In genomic region chr6:44133003-44133931, GRCh38 we compare ENCODE assay signal across 1 cellular context.
TF ChIP-seq lines count a peak whose summit lies in the region.

No MANE protein-coding gene starts in this region.

TF ChIP-seq in K562, 482 proteins besides CTCF, POLR2A, EP300 and RAD21 (continued from another document and continues in another):
- TF ChIP-seq, protein P1, sequence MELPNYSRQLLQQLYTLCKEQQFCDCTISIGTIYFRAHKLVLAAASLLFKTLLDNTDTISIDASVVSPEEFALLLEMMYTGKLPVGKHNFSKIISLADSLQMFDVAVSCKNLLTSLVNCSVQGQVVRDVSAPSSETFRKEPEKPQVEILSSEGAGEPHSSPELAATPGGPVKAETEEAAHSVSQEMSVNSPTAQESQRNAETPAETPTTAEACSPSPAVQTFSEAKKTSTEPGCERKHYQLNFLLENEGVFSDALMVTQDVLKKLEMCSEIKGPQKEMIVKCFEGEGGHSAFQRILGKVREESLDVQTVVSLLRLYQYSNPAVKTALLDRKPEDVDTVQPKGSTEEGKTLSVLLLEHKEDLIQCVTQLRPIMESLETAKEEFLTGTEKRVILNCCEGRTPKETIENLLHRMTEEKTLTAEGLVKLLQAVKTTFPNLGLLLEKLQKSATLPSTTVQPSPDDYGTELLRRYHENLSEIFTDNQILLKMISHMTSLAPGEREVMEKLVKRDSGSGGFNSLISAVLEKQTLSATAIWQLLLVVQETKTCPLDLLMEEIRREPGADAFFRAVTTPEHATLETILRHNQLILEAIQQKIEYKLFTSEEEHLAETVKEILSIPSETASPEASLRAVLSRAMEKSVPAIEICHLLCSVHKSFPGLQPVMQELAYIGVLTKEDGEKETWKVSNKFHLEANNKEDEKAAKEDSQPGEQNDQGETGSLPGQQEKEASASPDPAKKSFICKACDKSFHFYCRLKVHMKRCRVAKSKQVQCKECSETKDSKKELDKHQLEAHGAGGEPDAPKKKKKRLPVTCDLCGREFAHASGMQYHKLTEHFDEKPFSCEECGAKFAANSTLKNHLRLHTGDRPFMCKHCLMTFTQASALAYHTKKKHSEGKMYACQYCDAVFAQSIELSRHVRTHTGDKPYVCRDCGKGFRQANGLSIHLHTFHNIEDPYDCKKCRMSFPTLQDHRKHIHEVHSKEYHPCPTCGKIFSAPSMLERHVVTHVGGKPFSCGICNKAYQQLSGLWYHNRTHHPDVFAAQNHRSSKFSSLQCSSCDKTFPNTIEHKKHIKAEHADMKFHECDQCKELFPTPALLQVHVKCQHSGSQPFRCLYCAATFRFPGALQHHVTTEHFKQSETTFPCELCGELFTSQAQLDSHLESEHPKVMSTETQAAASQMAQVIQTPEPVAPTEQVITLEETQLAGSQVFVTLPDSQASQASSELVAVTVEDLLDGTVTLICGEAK (IDR thresholded peaks at IDR 0.05) = no peak
- TF ChIP-seq, protein P1 (CRISPR knock-in tag; IDR thresholded peaks at IDR 0.05) = no peak
- no peak for TF ChIP-seq SNIP1 (IDR thresholded peaks at IDR 0.05; ENCODE audit: low read depth)
- TF ChIP-seq YY1 (IDR thresholded peaks at IDR 0.05; ENCODE audit: borderline replicate concordance in 1 of 3, control insufficient read depth in 1 of 3, extremely low read depth in 1 of 3, insufficient read depth in 3 of 3, insufficient read length in 1 of 3, insufficient replicate concordance in 2 of 3, low read depth in 1 of 3, low read length in 2 of 3) = no peak
- no peak for TF ChIP-seq ARID3B (CRISPR knock-in tag; IDR thresholded peaks at IDR 0.05; ENCODE audit: borderline replicate concordance)
- no peak for TF ChIP-seq CBX2 (IDR thresholded peaks at IDR 0.05; ENCODE audit: insufficient read depth, low read length, poor library complexity, severe bottlenecking)
- TF ChIP-seq, protein P2, sequence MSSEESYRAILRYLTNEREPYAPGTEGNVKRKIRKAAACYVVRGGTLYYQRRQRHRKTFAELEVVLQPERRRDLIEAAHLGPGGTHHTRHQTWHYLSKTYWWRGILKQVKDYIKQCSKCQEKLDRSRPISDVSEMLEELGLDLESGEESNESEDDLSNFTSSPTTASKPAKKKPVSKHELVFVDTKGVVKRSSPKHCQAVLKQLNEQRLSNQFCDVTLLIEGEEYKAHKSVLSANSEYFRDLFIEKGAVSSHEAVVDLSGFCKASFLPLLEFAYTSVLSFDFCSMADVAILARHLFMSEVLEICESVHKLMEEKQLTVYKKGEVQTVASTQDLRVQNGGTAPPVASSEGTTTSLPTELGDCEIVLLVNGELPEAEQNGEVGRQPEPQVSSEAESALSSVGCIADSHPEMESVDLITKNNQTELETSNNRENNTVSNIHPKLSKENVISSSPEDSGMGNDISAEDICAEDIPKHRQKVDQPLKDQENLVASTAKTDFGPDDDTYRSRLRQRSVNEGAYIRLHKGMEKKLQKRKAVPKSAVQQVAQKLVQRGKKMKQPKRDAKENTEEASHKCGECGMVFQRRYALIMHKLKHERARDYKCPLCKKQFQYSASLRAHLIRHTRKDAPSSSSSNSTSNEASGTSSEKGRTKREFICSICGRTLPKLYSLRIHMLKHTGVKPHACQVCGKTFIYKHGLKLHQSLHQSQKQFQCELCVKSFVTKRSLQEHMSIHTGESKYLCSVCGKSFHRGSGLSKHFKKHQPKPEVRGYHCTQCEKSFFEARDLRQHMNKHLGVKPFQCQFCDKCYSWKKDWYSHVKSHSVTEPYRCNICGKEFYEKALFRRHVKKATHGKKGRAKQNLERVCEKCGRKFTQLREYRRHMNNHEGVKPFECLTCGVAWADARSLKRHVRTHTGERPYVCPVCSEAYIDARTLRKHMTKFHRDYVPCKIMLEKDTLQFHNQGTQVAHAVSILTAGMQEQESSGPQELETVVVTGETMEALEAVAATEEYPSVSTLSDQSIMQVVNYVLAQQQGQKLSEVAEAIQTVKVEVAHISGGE (CRISPR knock-in tag; IDR thresholded peaks at IDR 0.05) = 0 out of 6 replicates have a peak, but pooled peaks of 1 of the 3 experiments have one; percentile 21
- no peak for TF ChIP-seq STAT6 (CRISPR knock-in tag; IDR thresholded peaks at IDR 0.05)
- TF ChIP-seq BRF1 (IDR thresholded peaks at IDR 0.05; ENCODE audit: borderline replicate concordance, extremely low read depth, insufficient read length) = no peak
- no peak for TF ChIP-seq TAL1 (IDR thresholded peaks at IDR 0.05)
- no peak for TF ChIP-seq ZFP36 (IDR thresholded peaks at IDR 0.05; ENCODE audit: low read depth, low read length, partially characterized antibody)
- no peak for TF ChIP-seq XRCC5 (IDR thresholded peaks at IDR 0.05; ENCODE audit: low read depth, low read length)
- TF ChIP-seq TFAM (CRISPR knock-in tag; conservative IDR thresholded peaks at IDR 0.05) = no peak
- TF ChIP-seq NUFIP1 (IDR thresholded peaks at IDR 0.05; ENCODE audit: partially characterized antibody) = no peak
- TF ChIP-seq NCOA2 (IDR thresholded peaks at IDR 0.05; ENCODE audit: partially characterized antibody in 2 of 2) = no peak
- no peak for TF ChIP-seq EGR1 (conservative IDR thresholded peaks at IDR 0.05)
- TF ChIP-seq KHSRP (IDR thresholded peaks at IDR 0.05) = no peak
- TF ChIP-seq IRF2 (CRISPR knock-in tag; IDR thresholded peaks at IDR 0.05) = no peak
- no peak for TF ChIP-seq RB1 (IDR thresholded peaks at IDR 0.05; ENCODE audit: low read depth)
- TF ChIP-seq NR2C1 (IDR thresholded peaks at IDR 0.05) = no peak; the same call in 1 of the 2 replicates
- TF ChIP-seq NR2C1 (tag; IDR thresholded peaks at IDR 0.05) = no peak; the same call in 1 of the 2 replicates
- TF ChIP-seq NBN (IDR thresholded peaks at IDR 0.05; ENCODE audit: low read depth) = no peak
- TF ChIP-seq ZNF668 (CRISPR knock-in tag; IDR thresholded peaks at IDR 0.05) = no peak
- TF ChIP-seq ZNF197 (CRISPR knock-in tag; IDR thresholded peaks at IDR 0.05; ENCODE audit: low read depth) = 0 out of 2 replicates have a peak, but pooled peaks have one; percentile 35
- TF ChIP-seq PRPF4 (IDR thresholded peaks at IDR 0.05; ENCODE audit: insufficient read depth, low read depth, low read length, poor library complexity, severe bottlenecking) = no peak
- TF ChIP-seq, protein P3, sequence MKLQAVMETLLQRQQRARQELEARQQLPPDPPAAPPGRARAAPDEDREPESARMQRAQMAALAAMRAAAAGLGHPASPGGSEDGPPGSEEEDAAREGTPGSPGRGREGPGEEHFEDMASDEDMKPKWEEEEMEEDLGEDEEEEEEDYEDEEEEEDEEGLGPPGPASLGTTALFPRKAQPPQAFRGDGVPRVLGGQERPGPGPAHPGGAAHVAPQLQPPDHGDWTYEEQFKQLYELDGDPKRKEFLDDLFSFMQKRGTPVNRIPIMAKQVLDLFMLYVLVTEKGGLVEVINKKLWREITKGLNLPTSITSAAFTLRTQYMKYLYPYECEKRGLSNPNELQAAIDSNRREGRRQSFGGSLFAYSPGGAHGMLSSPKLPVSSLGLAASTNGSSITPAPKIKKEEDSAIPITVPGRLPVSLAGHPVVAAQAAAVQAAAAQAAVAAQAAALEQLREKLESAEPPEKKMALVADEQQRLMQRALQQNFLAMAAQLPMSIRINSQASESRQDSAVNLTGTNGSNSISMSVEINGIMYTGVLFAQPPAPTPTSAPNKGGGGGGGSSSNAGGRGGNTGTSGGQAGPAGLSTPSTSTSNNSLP (IDR thresholded peaks at IDR 0.05; ENCODE audit: borderline replicate concordance, low read depth, low read length) = no peak
- TF ChIP-seq, protein P4, sequence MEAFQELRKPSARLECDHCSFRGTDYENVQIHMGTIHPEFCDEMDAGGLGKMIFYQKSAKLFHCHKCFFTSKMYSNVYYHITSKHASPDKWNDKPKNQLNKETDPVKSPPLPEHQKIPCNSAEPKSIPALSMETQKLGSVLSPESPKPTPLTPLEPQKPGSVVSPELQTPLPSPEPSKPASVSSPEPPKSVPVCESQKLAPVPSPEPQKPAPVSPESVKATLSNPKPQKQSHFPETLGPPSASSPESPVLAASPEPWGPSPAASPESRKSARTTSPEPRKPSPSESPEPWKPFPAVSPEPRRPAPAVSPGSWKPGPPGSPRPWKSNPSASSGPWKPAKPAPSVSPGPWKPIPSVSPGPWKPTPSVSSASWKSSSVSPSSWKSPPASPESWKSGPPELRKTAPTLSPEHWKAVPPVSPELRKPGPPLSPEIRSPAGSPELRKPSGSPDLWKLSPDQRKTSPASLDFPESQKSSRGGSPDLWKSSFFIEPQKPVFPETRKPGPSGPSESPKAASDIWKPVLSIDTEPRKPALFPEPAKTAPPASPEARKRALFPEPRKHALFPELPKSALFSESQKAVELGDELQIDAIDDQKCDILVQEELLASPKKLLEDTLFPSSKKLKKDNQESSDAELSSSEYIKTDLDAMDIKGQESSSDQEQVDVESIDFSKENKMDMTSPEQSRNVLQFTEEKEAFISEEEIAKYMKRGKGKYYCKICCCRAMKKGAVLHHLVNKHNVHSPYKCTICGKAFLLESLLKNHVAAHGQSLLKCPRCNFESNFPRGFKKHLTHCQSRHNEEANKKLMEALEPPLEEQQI (IDR thresholded peaks at IDR 0.05) = no peak
- peak in 1 of 2 experiments; percentile 14; a peak in 1 of 4 replicates for TF ChIP-seq RCOR1 (IDR thresholded peaks at IDR 0.05; ENCODE audit: borderline replicate concordance in 1 of 2, low read depth in 2 of 2, low read length in 2 of 2)
- no peak for TF ChIP-seq SAP30 (IDR thresholded peaks at IDR 0.05; ENCODE audit: borderline replicate concordance, insufficient read depth, low read depth, low read length, poor library complexity, severe bottlenecking)
- TF ChIP-seq ZNF695 (CRISPR knock-in tag; IDR thresholded peaks at IDR 0.05) = no peak
- no peak for TF ChIP-seq NFXL1 (CRISPR knock-in tag; IDR thresholded peaks at IDR 0.05)
- 0 out of 2 replicates have a peak, but pooled peaks have one; percentile 13 for TF ChIP-seq ZNF589 (CRISPR knock-in tag; IDR thresholded peaks at IDR 0.05; ENCODE audit: low read depth)
- no peak for TF ChIP-seq SIN3A (IDR thresholded peaks at IDR 0.05; ENCODE audit: borderline replicate concordance in 2 of 2, control insufficient read depth in 1 of 2, low read depth in 2 of 2, low read length in 2 of 2)
- no peak for TF ChIP-seq RBM34 (IDR thresholded peaks at IDR 0.05; ENCODE audit: borderline replicate concordance, insufficient read depth, low read length)
- TF ChIP-seq SRSF1 (IDR thresholded peaks at IDR 0.05; ENCODE audit: low read depth, low read length) = no peak
